In the genomic region with DNA sequence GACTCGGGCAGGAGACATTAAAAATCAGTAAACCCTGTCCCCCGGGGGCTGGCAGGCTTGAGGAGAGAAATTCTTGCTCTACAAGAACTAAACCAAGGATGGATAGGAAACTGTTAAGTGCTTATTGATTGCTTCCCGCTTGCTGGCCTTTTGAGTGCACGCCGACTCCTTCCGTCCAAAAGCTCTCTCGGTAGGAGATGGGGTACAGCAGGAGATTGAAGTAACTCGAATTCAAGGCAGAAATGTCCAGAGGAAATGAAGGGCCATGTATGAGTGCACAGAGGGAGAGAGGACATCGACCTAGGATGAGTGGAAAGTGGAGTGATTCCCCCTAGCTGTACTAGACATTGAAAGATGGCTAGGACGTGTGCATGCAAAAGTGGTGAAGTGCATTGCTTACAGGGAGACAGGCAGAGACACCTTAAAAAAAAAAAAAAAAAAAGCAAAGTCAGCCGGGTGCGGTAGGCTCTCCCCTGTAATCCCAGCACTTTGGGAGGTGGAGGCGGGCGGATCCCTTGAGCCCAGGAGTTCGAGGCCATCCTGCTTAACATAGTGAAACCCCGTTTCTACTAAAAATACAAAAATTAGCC, we compare ENCODE assay signal across 8 cellular contexts. TPM values are rescaled to one million over a fixed set of nuclear protein-coding genes. Genes with fewer than 3 reads are reported as not detected.
DNase-seq lines count a peak whose midpoint lies in the region; ATAC-seq, FAIRE-seq and TF ChIP-seq lines count a peak whose summit lies in the region.

No MANE protein-coding gene starts in this region.

- H3K4me3 ChIP-seq in A673 (ENCODE audit: low read depth, low read length, poor library complexity, severe bottlenecking) (peak overlapping the region; percentile 95), esophagus (ENCODE audit: low read depth in 1 of 2, low read length in 2 of 2) (peak overlapping the region; percentile 75 to 79)

- no peak for TF ChIP-seq CTCF in A673 (conservative IDR thresholded peaks at IDR 0.05; ENCODE audit: low read depth, low read length)

- H3K9me3 ChIP-seq in A673 (ENCODE audit: low read depth, low read length, poor library complexity, severe bottlenecking) (no peaks in the 10 kb centered on the region), esophagus (ENCODE audit: control insufficient read depth in 2 of 2, insufficient read depth in 1 of 2, low read depth in 1 of 2, low read length in 1 of 2) (no peaks in the 10 kb centered on the region)

- DNase-seq in A673 (ENCODE audit: low spot score), result peak; percentile 40
- DNase-seq in GM19239 (ENCODE audit: insufficient read length, low spot score), result peak; percentile 5
- DNase-seq in naive thymus-derived CD8-positive, alpha-beta T cell, result peak in 4 of 10 donors; percentile 6 to 32 (median 18)
- no peak for DNase-seq in NCI-H2029 (lab: John Stamatoyannopoulos, UW)

- H3K27ac ChIP-seq in A673 (ENCODE audit: low read depth, low read length, poor library complexity, severe bottlenecking), result peak overlapping the region; percentile 71
- peak overlapping the region; percentile 63 to 76 for H3K27ac ChIP-seq in esophagus (ENCODE audit: low read depth in 2 of 2, low read length in 1 of 2)

- peaks cover 13% of the 10 kb centered on the region for H3K27me3 Mint-ChIP-seq in T-helper 1 cell treated with Interleukin-12 subunit alpha and Interleukin-12 subunit beta and Interleukin-4 antibody, amounts not matched to agents 30 μg/mL and 1 μg/mL, for 36 hours (ENCODE audit: low read depth)
- H3K27me3 Mint-ChIP-seq in naive thymus-derived CD8-positive, alpha-beta T cell, result peaks cover 0 to 1% (median 0%) of the 10 kb centered on the region in 5 donors

- H3K27me3 ChIP-seq in A673 (replicated peaks; ENCODE audit: insufficient read depth, low read depth, low read length, poor library complexity), result no peaks in the 10 kb centered on the region
- no peaks in the 10 kb centered on the region for H3K27me3 ChIP-seq in esophagus (ENCODE audit: control insufficient read depth in 1 of 2, insufficient read depth in 2 of 2, low read length in 2 of 2)

- intact Hi-C loops in A673 (cut with micrococcal nuclease; ENCODE audit: unreplicated experiment), result no loop called here

- H3K36me3 ChIP-seq in A673 (ENCODE audit: insufficient read depth, low read length, poor library complexity, severe bottlenecking) (no peaks in the 10 kb centered on the region), esophagus (ENCODE audit: control insufficient read depth in 2 of 2, insufficient read depth in 2 of 2, low read length in 1 of 2) (no peaks in the 10 kb centered on the region)

- peaks cover 23% of the 10 kb centered on the region for H3K4me1 Mint-ChIP-seq in T-helper 1 cell treated with Interleukin-12 subunit alpha and Interleukin-12 subunit beta and Interleukin-4 antibody, amounts not matched to agents 30 μg/mL and 1 μg/mL, for 36 hours (ENCODE audit: low read depth)
- H3K4me1 Mint-ChIP-seq in naive thymus-derived CD8-positive, alpha-beta T cell, result peaks cover 26 to 55% (median 50%) of the 10 kb centered on the region in 4 donors

- ATAC-seq in naive thymus-derived CD8-positive, alpha-beta T cell, result peak; percentile 5 to 7
- ATAC-seq in HG02623 (IDR thresholded peaks at IDR 0.05; ENCODE audit: unreplicated experiment) (no peak), GM21367 (IDR thresholded peaks at IDR 0.05; ENCODE audit: unreplicated experiment) (no peak)

- H3K4me3 Mint-ChIP-seq in T-helper 1 cell treated with Interleukin-12 subunit alpha and Interleukin-12 subunit beta and Interleukin-4 antibody, amounts not matched to agents 30 μg/mL and 1 μg/mL, for 36 hours, result peak overlapping the region; percentile 89
- H3K4me3 Mint-ChIP-seq in naive thymus-derived CD8-positive, alpha-beta T cell, result peak overlapping the region; percentile 81 to 98 (median 94)

- no peaks in the 10 kb centered on the region for H3K36me3 Mint-ChIP-seq in T-helper 1 cell treated with Interleukin-12 subunit alpha and Interleukin-12 subunit beta and Interleukin-4 antibody, amounts not matched to agents 30 μg/mL and 1 μg/mL, for 36 hours (ENCODE audit: low read depth)
- no peaks in the 10 kb centered on the region for H3K36me3 Mint-ChIP-seq in naive thymus-derived CD8-positive, alpha-beta T cell

- H3K4me1 ChIP-seq in A673 (ENCODE audit: insufficient read depth, low read length, poor library complexity, severe bottlenecking) (peaks cover 14% of the 10 kb centered on the region), esophagus (ENCODE audit: control insufficient read depth in 2 of 2, insufficient read depth in 2 of 2, low read length in 1 of 2) (peaks cover 0 to 5% of the 10 kb centered on the region in 2 donors)

- no TSS peak for BruUV-seq in A673 (replicated peaks; lab: Mats Ljungman, UMichigan)

- CTCF ChIA-PET in A673 (lab: Charles Lee), result interaction anchor here (0.8 to 1.3 kb wide), 2 partner anchors 14 kb away, joined by 3 read pairs; no protein-coding TSS in a partner anchor

- 20 to 28% methylated on average over 16 of the region's 16 CpGs for WGBS in esophagus, 2 donors

- peak overlapping the region; percentile 74 for H3K27ac Mint-ChIP-seq in T-helper 1 cell treated with Interleukin-12 subunit alpha and Interleukin-12 subunit beta and Interleukin-4 antibody, amounts not matched to agents 30 μg/mL and 1 μg/mL, for 36 hours
- H3K27ac Mint-ChIP-seq in naive thymus-derived CD8-positive, alpha-beta T cell, result peak overlapping the region in 9 of 10 donors; percentile 6 to 95 (median 88)

- no peak for FAIRE-seq in GM19239 (lab: Jason Lieb, UNC)

- POLR2A ChIA-PET in A673 (lab: Charles Lee; ENCODE audit: low non-redundant PET), result no interaction called here
- POLR2A ChIA-PET in naive thymus-derived CD8-positive, alpha-beta T cell (lab: Charles Lee), result interaction anchor here (0.6 kb wide), 3 partner anchors 12 to 966 kb away, joined by 3 to 9 read pairs (median 4); no protein-coding TSS in a partner anchor

- no peaks in the 10 kb centered on the region for H3K9me3 Mint-ChIP-seq in T-helper 1 cell treated with Interleukin-12 subunit alpha and Interleukin-12 subunit beta and Interleukin-4 antibody, amounts not matched to agents 30 μg/mL and 1 μg/mL, for 36 hours
- H3K9me3 Mint-ChIP-seq in naive thymus-derived CD8-positive, alpha-beta T cell, result no peaks in the 10 kb centered on the region

RNA-seq across cellular contexts. Expression of a gene that starts 1.0 kb away (rescaled TPM):
- 9.1 and 11.9 TPM in 2 replicates for total RNA-seq in A673 (2021)
- polyA plus RNA-seq in esophagus, result 1 to 10 TPM; 1.0 to 1.5 TPM
- 10 to 100 TPM in 1 of 2 experiments, 1 to 10 TPM in 1; 9.8 to 12.1 TPM for total RNA-seq in naive thymus-derived CD8-positive, alpha-beta T cell
- polyA plus RNA-seq in naive thymus-derived CD8-positive, alpha-beta T cell, result 10 to 100 TPM; 13.2 to 14.8 (median 13.5) TPM

Comparison
In these comparisons a context has a peak if more than half of its experiments do, and no peak if none do; other contexts are left out.
1. ATAC-seq: peak in naive thymus-derived CD8-positive, alpha-beta T cell (2 of 2); none in HG02623 (single experiment) and GM21367 (single experiment).